In the genomic region with DNA sequence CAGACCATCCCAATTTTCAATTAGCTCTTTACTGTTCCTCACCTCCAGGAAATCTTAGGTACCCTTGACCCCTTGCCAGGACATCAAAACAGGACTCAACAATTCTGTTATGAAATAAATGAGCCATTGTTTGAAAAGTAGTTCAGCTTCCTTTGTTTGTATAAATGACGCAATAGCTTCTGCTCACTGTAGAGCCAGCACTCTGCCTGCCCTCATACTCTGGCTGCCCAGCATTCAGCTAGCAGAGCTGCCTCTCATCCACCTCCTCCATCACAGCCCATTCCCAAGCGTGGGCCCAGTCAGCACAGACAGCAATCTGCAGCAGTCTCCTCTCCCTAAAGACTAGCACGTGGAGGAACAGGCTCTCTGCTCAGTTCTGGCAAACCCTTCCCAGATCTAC, we compare ENCODE assay signal across 27 cellular contexts.
DNase-seq lines count a peak whose midpoint lies in the region; ATAC-seq lines count a peak whose summit lies in the region.
"Had no signal": no experiment of that assay in that cellular context is flagged by ENCODE, and none has a peak within 500 bp of the region (broad histone marks: within the 10 kb centered on the region; RNA-seq: fewer than 3 reads in every experiment).

No MANE protein-coding gene starts in this region.

- DNase-seq in Ammon's horn (ENCODE audit: low spot score): peak; percentile 78
- DNase-seq in NCI-H510A (lab: John Stamatoyannopoulos, UW): peak; percentile 38
- peak; percentile 32 for DNase-seq in occipital lobe (lab: John Stamatoyannopoulos, UW)
- DNase-seq in GM03348 (ENCODE audit: low spot score): no peak
- DNase-seq in DMS79 treated with DMSO at 0.1 percent for 48 hours (lab: John Stamatoyannopoulos, UW): no peak
- DNase-seq: activated CD4-positive, alpha-beta T cell treated with anti-CD3 and anti-CD28 coated beads, Interleukin-2, amount 50 U/mL, for 48 hours; activated naive CD4-positive, alpha-beta T cell treated with Interleukin-2 at 50 U/mL for 16 hours; adrenal gland; brain microvascular endothelial cell; DMS79; effector CD4-positive, alpha-beta T cell; foreskin fibroblast; GF-D8; heart right ventricle; Kasumi-1; mammary epithelial cell; NCI-H1048; NCI-H1694; NCI-H2171 treated with DMSO at 0.1 percent for 48 hours; NCI-H69; sigmoid colon; stimulated activated naive CD8-positive, alpha-beta T cell treated with anti-CD3 and anti-CD28 coated beads, Interleukin-15, Interleukin-2, amounts not matched to agents 100 U/mL and 50 U/mL, for 24 hours; T-cell; thyroid gland had no signal

- peak; percentile 48 for ATAC-seq in esophagus mucosa
- no peak for ATAC-seq in HG02588 (IDR thresholded peaks at IDR 0.05; ENCODE audit: unreplicated experiment)
- no peak for ATAC-seq in HG03521 (IDR thresholded peaks at IDR 0.05; ENCODE audit: unreplicated experiment)
- ATAC-seq: heart right ventricle; stimulated activated naive CD8-positive, alpha-beta T cell treated with anti-CD3 and anti-CD28 coated beads, Interleukin-15, Interleukin-2, amounts not matched to agents 100 U/mL and 50 U/mL, for 24 hours; T-cell had no signal

Comparison
In these comparisons a context has a peak if more than half of its experiments do, and no peak if none do; other contexts are left out.
1. DNase-seq: peak in Ammon's horn (single experiment), NCI-H510A (single experiment) and occipital lobe (single experiment); none in GM03348 (single experiment) and DMS79 treated with DMSO at 0.1 percent for 48 hours (single experiment).